Comparison of ENCODE assay signal across 21 cellular contexts in the genomic region with DNA sequence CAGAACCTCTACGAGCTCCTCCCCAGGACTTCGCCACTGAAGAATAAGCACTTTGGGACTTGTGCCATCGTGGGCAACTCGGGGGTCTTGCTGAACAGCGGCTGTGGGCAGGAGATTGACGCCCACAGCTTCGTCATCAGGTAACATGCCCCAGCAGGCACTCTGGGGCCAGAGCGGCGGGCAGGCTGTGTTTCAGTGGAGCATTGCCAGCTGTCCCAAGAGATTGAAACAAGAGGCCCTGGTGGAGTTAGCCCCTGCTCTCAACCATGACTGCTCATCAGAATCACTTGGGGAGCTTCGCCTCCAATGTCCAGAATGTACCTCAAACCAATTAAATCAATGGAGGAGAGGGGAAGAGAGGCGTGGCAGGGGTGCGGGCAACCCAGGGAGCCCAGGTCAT.
"Had no signal": no experiment of that assay in that cellular context is flagged by ENCODE, and none has a peak within 500 bp of the region (broad histone marks: within the 10 kb centered on the region; RNA-seq: fewer than 3 reads in every experiment).

No MANE protein-coding gene starts in this region.

- DNase-seq: activated B cell treated with CpG ODN at 0.5 μM for 24 hours; activated CD4-positive, alpha-beta T cell treated with anti-CD3 and anti-CD28 coated beads for 1 hour; activated CD4-positive, alpha-beta T cell treated with anti-CD3 and anti-CD28 coated beads, Interleukin-2, amount 10 ng/mL, durations not matched to agents 24 days and 14 days; activated CD4-positive, alpha-beta T cell treated with anti-CD3 and anti-CD28 coated beads, Interleukin-2, amount 50 U/mL, for 48 hours; activated CD8-positive, alpha-beta memory T cell treated with anti-CD3 and anti-CD28 coated beads, Interleukin-2, amount 10 ng/mL, durations not matched to agents 7 days and 5 days; activated effector memory CD4-positive, alpha-beta T cell treated with Interleukin-2 at 50 U/mL for 16 hours; activated naive CD4-positive, alpha-beta T cell; activated T-cell treated with anti-CD3 and anti-CD28 coated beads, Interleukin-2, amount 50 U/mL, for 24 hours; aorta; caudate nucleus; Karpas-422; NCI-H1436; NCI-H187 treated with DMSO at 0.1 percent for 48 hours; NCI-H2081 treated with DMSO at 0.1 percent for 48 hours; NCI-H226; NCI-H510A; NCI-H526 treated with DMSO at 0.1 percent for 48 hours; PC-3; SHP77; T-cell; T1000 had no signal
